8 cellular contexts compared by ENCODE assay signal in the genomic region with DNA sequence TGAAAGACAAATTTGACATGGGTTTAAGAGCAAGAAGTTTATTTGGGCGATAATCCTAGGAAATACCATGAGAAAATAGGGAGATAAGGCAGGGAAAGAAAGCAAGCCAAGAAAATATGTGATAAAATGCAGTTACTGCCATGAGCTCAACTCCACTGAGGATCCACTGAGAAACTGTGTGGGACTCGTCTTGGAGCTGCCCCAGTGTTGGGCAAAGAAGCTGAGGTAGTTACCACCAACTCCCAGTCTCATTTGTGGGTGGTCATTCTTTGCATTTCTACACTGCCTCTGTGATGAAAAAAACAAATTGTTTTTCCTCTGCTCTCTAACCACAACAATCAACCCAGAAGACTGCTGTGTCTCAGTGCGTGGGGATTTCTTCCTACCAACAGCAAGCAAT.
"Had no signal": no experiment of that assay in that cellular context is flagged by ENCODE, and none has a peak within 500 bp of the region (broad histone marks: within the 10 kb centered on the region; RNA-seq: fewer than 3 reads in every experiment).

No MANE protein-coding gene starts in this region.

- H3K27ac ChIP-seq: GM23248, HL-60 had no signal

- H3K9ac ChIP-seq: GM23248 had no signal

- H3K4me3 ChIP-seq: GM23248, HAP-1 had no signal

- H2AFZ ChIP-seq: GM23248 had no signal

- H3K36me3 ChIP-seq: HAP-1 had no signal

- DNase-seq: GM23248, GOT3, H7, HFFc6 had no signal

- ATAC-seq: HCT116, HepG2 had no signal

- H3K4me1 ChIP-seq: HAP-1 had no signal

- H3K9me3 ChIP-seq: HAP-1 had no signal
